ENCODE assay signal across 10 cellular contexts in genomic region chr7:134886353-134887057, GRCh38.
DNase-seq lines count a peak whose midpoint lies in the region; ATAC-seq, FAIRE-seq and TF ChIP-seq lines count a peak whose summit lies in the region.
"Had no signal": no experiment of that assay in that cellular context is flagged by ENCODE, and none has a peak within 500 bp of the region (broad histone marks: within the 10 kb centered on the region; RNA-seq: fewer than 3 reads in every experiment).

No MANE protein-coding gene starts in this region.

- no peak overlapping the region for H3K9ac ChIP-seq in endothelial cell of umbilical vein (replicated peaks; ENCODE audit: extremely low read depth, insufficient read depth, low read length)

- POLR2A ChIA-PET in endothelial cell of umbilical vein (lab: Charles Lee) = interaction anchor here (0.6 kb wide), 1 partner anchor 38 kb away, joined by 5 read pairs; no protein-coding TSS in a partner anchor

- dilution Hi-C loops in endothelial cell of umbilical vein (cut with MboI; ENCODE audit: extremely low pct_ligation_motif_present, low sequenced_read_pairs) = no loop called here

- no peak for TF ChIP-seq CTCF in endothelial cell of umbilical vein (IDR thresholded peaks at IDR 0.05; ENCODE audit: extremely low read depth in 1 of 2, insufficient read depth in 1 of 2, low read depth in 1 of 2, low read length in 2 of 2)
- TF ChIP-seq CTCF in ovary (IDR thresholded peaks at IDR 0.05) = no peak

- H3K36me3 ChIP-seq in endothelial cell of umbilical vein (ENCODE audit: control insufficient read depth in 2 of 2, extremely low read depth in 1 of 2, insufficient read depth in 2 of 2, low read length in 2 of 2) (peaks cover 6 to 10% of the 10 kb centered on the region in 2 experiments), ovary (no peaks in the 10 kb centered on the region)

- H3K9me3 ChIP-seq in endothelial cell of umbilical vein (replicated peaks; ENCODE audit: control insufficient read depth, insufficient read depth, low read length) = no peaks in the 10 kb centered on the region
- H3K9me3 ChIP-seq in ovary = no peaks in the 10 kb centered on the region

- no TSS peak for BruUV-seq in endothelial cell of umbilical vein (replicated peaks; lab: Mats Ljungman, UMichigan)

- H3K4me1 ChIP-seq in endothelial cell of umbilical vein (ENCODE audit: control insufficient read depth, extremely low read depth, insufficient read depth, low read length) (peaks cover 30% of the 10 kb centered on the region), ovary (ENCODE audit: insufficient read depth) (peaks cover 22% of the 10 kb centered on the region)

- CTCF ChIA-PET in endothelial cell of umbilical vein (lab: Charles Lee) = interaction anchor here (0.7 to 1.6 kb wide), 6 partner anchors 10 to 161 kb away, joined by 3 to 7 read pairs (median 4); no protein-coding TSS in a partner anchor

- intact Hi-C loops in endothelial cell of umbilical vein (cut with micrococcal nuclease) (loop anchor here (2.0 kb wide), 1 partner anchor 108 kb away; the partner anchor contains the start of gene CALD1), ovary (cut with DNase I) (no loop called here)

- no peaks in the 10 kb centered on the region for H3K27me3 ChIP-seq in endothelial cell of umbilical vein (ENCODE audit: control insufficient read depth in 2 of 2, insufficient read depth in 2 of 2, low read length in 2 of 2)
- H3K27me3 ChIP-seq in ovary = no peaks in the 10 kb centered on the region

- WGBS in ovary, 3 donors = 3 to 5% (median 3%) methylated on average over 8 of the region's 8 CpGs

- peak overlapping the region; percentile 72 for H3K4me2 ChIP-seq in endothelial cell of umbilical vein (ENCODE audit: insufficient read depth, low read length)

- peaks cover 28% of the 10 kb centered on the region for H3K79me2 ChIP-seq in endothelial cell of umbilical vein (ENCODE audit: control insufficient read depth, insufficient read depth, low read length)

- no peak for TF ChIP-seq POLR2A in endothelial cell of umbilical vein (IDR thresholded peaks at IDR 0.05; ENCODE audit: low read depth, low read length)
- no peak for TF ChIP-seq POLR2A in ovary (IDR thresholded peaks at IDR 0.05)

- no peak for TF ChIP-seq EP300 in ovary (IDR thresholded peaks at IDR 0.05)

- FAIRE-seq in endothelial cell of umbilical vein (lab: Jason Lieb, UNC) = peak; percentile 85
- FAIRE-seq: GM12878 had no signal

- H2AFZ ChIP-seq in endothelial cell of umbilical vein (ENCODE audit: low read depth, low read length) = no peak overlapping the region

- H3K4me3 ChIP-seq in endothelial cell of umbilical vein (replicated peaks in 1 of 3; ENCODE audit: insufficient read depth in 1 of 3, low read depth in 1 of 3, low read length in 3 of 3) (no peak overlapping the region), ovary (no peak overlapping the region)
- H3K4me3 ChIP-seq: GM12878 had no signal

- H4K20me1 ChIP-seq in endothelial cell of umbilical vein (replicated peaks; ENCODE audit: control insufficient read depth, extremely low read depth, insufficient read depth, low read length) = no peaks in the 10 kb centered on the region

- no peak for ATAC-seq in GM21367 (IDR thresholded peaks at IDR 0.05; ENCODE audit: unreplicated experiment)
- no peak for ATAC-seq in HG02973 (IDR thresholded peaks at IDR 0.05; ENCODE audit: unreplicated experiment)
- ATAC-seq: GM12878 had no signal

- peak; percentile 51 for DNase-seq in COLO829 (ENCODE audit: low spot score)
- peak; percentile 46 for DNase-seq in NCI-H2196 (lab: John Stamatoyannopoulos, UW; ENCODE audit: unreplicated experiment)
- DNase-seq in endothelial cell of umbilical vein (ENCODE audit: low read depth, low spot score) = peak; percentile 84
- DNase-seq in ovary = peak; percentile 52 to 75 (median 70)
- no peak for DNase-seq in hypothalamus (lab: John Stamatoyannopoulos, UW)
- no peak for DNase-seq in SKM-1 treated with dmso at 0.1 percent for 144 hours (lab: John Stamatoyannopoulos, UW; ENCODE audit: unreplicated experiment)
- DNase-seq: substantia nigra had no signal

- no peaks in the 10 kb centered on the region for H3K9me1 ChIP-seq in endothelial cell of umbilical vein (replicated peaks; ENCODE audit: control insufficient read depth, extremely low read depth, insufficient read depth, low read length)

- H3K27ac ChIP-seq in endothelial cell of umbilical vein (ENCODE audit: insufficient read depth, low read depth, low read length) (peak overlapping the region; percentile 65), ovary (peak overlapping the region in 1 of 2 donors; percentile 67)

TF ChIP-seq in endothelial cell of umbilical vein, 7 proteins besides CTCF, POLR2A, EP300 and RAD21:
- TF ChIP-seq EZH2 (IDR thresholded peaks at IDR 0.05; ENCODE audit: borderline replicate concordance, low read depth, low read length, severe bottlenecking) (no peak), GATA2 (IDR thresholded peaks at IDR 0.05; ENCODE audit: insufficient read depth, insufficient read length, low read depth, low read length) (peak; percentile 78)

Comparison
In these comparisons a context has a peak if more than half of its experiments do, and no peak if none do; other contexts are left out.
1. DNase-seq: peak in COLO829 (single experiment), NCI-H2196 (single experiment), endothelial cell of umbilical vein (single experiment) and ovary (5 of 5); none in hypothalamus (0 of 51) and SKM-1 treated with dmso at 0.1 percent for 144 hours (single experiment).